In genomic region chr12:99157946-99158345, GRCh38 we compare ENCODE assay signal across 31 cellular contexts.
DNase-seq lines count a peak whose midpoint lies in the region; ATAC-seq and TF ChIP-seq lines count a peak whose summit lies in the region.
"Had no signal": no experiment of that assay in that cellular context is flagged by ENCODE, and none has a peak within 500 bp of the region (broad histone marks: within the 10 kb centered on the region; RNA-seq: fewer than 3 reads in every experiment).

No MANE protein-coding gene starts in this region.

- TF ChIP-seq CTCF in gastroesophageal sphincter (IDR thresholded peaks at IDR 0.05) (no peak), progenitor cell of endocrine pancreas (IDR thresholded peaks at IDR 0.05; ENCODE audit: unreplicated experiment) (no peak)

- DNase-seq in EL (peak; percentile 38), LHCN-M2 (ENCODE audit: low read depth) (peak; percentile 73), astrocyte of the hippocampus (ENCODE audit: low read depth, low spot score) (peak; percentile 85), kidney glomerular epithelial cell (lab: John Stamatoyannopoulos, UW) (peak; percentile 47), NCI-H446 (lab: John Stamatoyannopoulos, UW) (no peak), progenitor cell of endocrine pancreas (ENCODE audit: low spot score, unreplicated experiment) (no peak)
- DNase-seq: activated CD4-positive, alpha-beta memory T cell treated with anti-CD3 and anti-CD28 coated beads, Interleukin-2, amount 10 ng/mL, durations not matched to agents 7 days and 5 days; activated CD4-positive, alpha-beta T cell treated with anti-CD3 and anti-CD28 coated beads for 1 hour; activated CD8-positive, alpha-beta memory T cell treated with anti-CD3 and anti-CD28 coated beads, Interleukin-2, amount 50 U/mL, for 4 hours; activated naive CD4-positive, alpha-beta T cell treated with anti-CD3 and anti-CD28 coated beads, Interleukin-2, amount 10 ng/mL, durations not matched to agents 7 days and 5 days; adrenal gland; effector CD8-positive, alpha-beta T cell; foreskin fibroblast; H7; heart left ventricle; Karpas-422; naive B cell; NCI-H146; NCI-H510A; sigmoid colon; substantia nigra; T-helper 17 cell had no signal

- no peak for ATAC-seq in gastroesophageal sphincter
- ATAC-seq in HG02870 (IDR thresholded peaks at IDR 0.05; ENCODE audit: unreplicated experiment): no peak
- ATAC-seq: heart left ventricle; stimulated activated effector memory CD8-positive, alpha-beta T cell treated with anti-CD3 and anti-CD28 coated beads, Interleukin-12 subunit alpha, Interleukin-12 subunit beta, amount 100 ng/mL, for 72 hours; T-helper 17 cell had no signal

- H3K9me3 Mint-ChIP-seq in progenitor cell of endocrine pancreas (ENCODE audit: low read depth): peaks cover 12% of the 10 kb centered on the region
- H3K9me3 Mint-ChIP-seq: activated CD4-positive, alpha-beta memory T cell treated with anti-CD3 and anti-CD28 coated beads, Interleukin-2, amount 10 ng/mL, durations not matched to agents 7 days and 5 days had no signal

- no peak overlapping the region for H3K4me3 ChIP-seq in gastroesophageal sphincter
- H3K4me3 ChIP-seq: adrenal gland, BLaER1, breast epithelium, heart left ventricle, prostate gland, sigmoid colon had no signal

- H3K27me3 Mint-ChIP-seq in progenitor cell of endocrine pancreas: no peaks in the 10 kb centered on the region
- H3K27me3 Mint-ChIP-seq: activated CD4-positive, alpha-beta memory T cell treated with anti-CD3 and anti-CD28 coated beads, Interleukin-2, amount 10 ng/mL, durations not matched to agents 7 days and 5 days; activated naive CD4-positive, alpha-beta T cell treated with anti-CD3 and anti-CD28 coated beads, Interleukin-2, amount 10 ng/mL, durations not matched to agents 7 days and 5 days; T-helper 17 cell had no signal

- no peaks in the 10 kb centered on the region for H3K36me3 ChIP-seq in gastroesophageal sphincter
- H3K36me3 ChIP-seq: adrenal gland, breast epithelium, heart left ventricle, neutrophil, prostate gland, sigmoid colon had no signal

- peaks cover 0 to 9% (median 0%) of the 10 kb centered on the region in 3 donors for H3K9me3 ChIP-seq in gastroesophageal sphincter
- H3K9me3 ChIP-seq: adrenal gland, neutrophil, prostate gland had no signal

- H3K4me1 Mint-ChIP-seq in progenitor cell of endocrine pancreas (ENCODE audit: low read depth): peaks cover 15% of the 10 kb centered on the region
- H3K4me1 Mint-ChIP-seq: activated CD4-positive, alpha-beta memory T cell treated with anti-CD3 and anti-CD28 coated beads, Interleukin-2, amount 10 ng/mL, durations not matched to agents 7 days and 5 days; activated naive CD4-positive, alpha-beta T cell treated with anti-CD3 and anti-CD28 coated beads, Interleukin-2, amount 10 ng/mL, durations not matched to agents 7 days and 5 days; naive B cell; stimulated activated effector memory CD8-positive, alpha-beta T cell treated with anti-CD3 and anti-CD28 coated beads, Interleukin-12 subunit alpha, Interleukin-12 subunit beta, amount 100 ng/mL, for 72 hours; T-helper 17 cell had no signal

- H3K4me3 Mint-ChIP-seq in progenitor cell of endocrine pancreas (ENCODE audit: low read depth): no peak overlapping the region
- H3K4me3 Mint-ChIP-seq: activated CD4-positive, alpha-beta memory T cell treated with anti-CD3 and anti-CD28 coated beads, Interleukin-2, amount 10 ng/mL, durations not matched to agents 7 days and 5 days; activated naive CD4-positive, alpha-beta T cell treated with anti-CD3 and anti-CD28 coated beads, Interleukin-2, amount 10 ng/mL, durations not matched to agents 7 days and 5 days; mesothelial cell of epicardium; naive B cell; stimulated activated effector memory CD8-positive, alpha-beta T cell treated with anti-CD3 and anti-CD28 coated beads, Interleukin-12 subunit alpha, Interleukin-12 subunit beta, amount 100 ng/mL, for 72 hours; T-helper 17 cell had no signal

- no peaks in the 10 kb centered on the region for H3K36me3 Mint-ChIP-seq in progenitor cell of endocrine pancreas (ENCODE audit: insufficient read depth)
- H3K36me3 Mint-ChIP-seq: activated naive CD4-positive, alpha-beta T cell treated with anti-CD3 and anti-CD28 coated beads, Interleukin-2, amount 10 ng/mL, durations not matched to agents 7 days and 5 days; mesothelial cell of epicardium; naive B cell; stimulated activated effector memory CD8-positive, alpha-beta T cell treated with anti-CD3 and anti-CD28 coated beads, Interleukin-12 subunit alpha, Interleukin-12 subunit beta, amount 100 ng/mL, for 72 hours had no signal

- TF ChIP-seq EP300 in gastroesophageal sphincter (IDR thresholded peaks at IDR 0.05): no peak

- no peaks in the 10 kb centered on the region for H3K27me3 ChIP-seq in gastroesophageal sphincter
- H3K27me3 ChIP-seq: adrenal gland, BLaER1, breast epithelium, heart left ventricle, neutrophil, sigmoid colon had no signal

- H3K27ac ChIP-seq in gastroesophageal sphincter: no peak overlapping the region
- H3K27ac ChIP-seq: adrenal gland, BLaER1, breast epithelium, epithelial cell of prostate, heart left ventricle, neutrophil, prostate gland, sigmoid colon had no signal

- no peak overlapping the region for H3K27ac Mint-ChIP-seq in progenitor cell of endocrine pancreas
- H3K27ac Mint-ChIP-seq: activated CD4-positive, alpha-beta memory T cell treated with anti-CD3 and anti-CD28 coated beads, Interleukin-2, amount 10 ng/mL, durations not matched to agents 7 days and 5 days; activated naive CD4-positive, alpha-beta T cell treated with anti-CD3 and anti-CD28 coated beads, Interleukin-2, amount 10 ng/mL, durations not matched to agents 7 days and 5 days; mesothelial cell of epicardium; naive B cell; stimulated activated effector memory CD8-positive, alpha-beta T cell treated with anti-CD3 and anti-CD28 coated beads, Interleukin-12 subunit alpha, Interleukin-12 subunit beta, amount 100 ng/mL, for 72 hours; T-helper 17 cell had no signal

- WGBS in gastroesophageal sphincter (ENCODE audit: low coverage in 1 of 2), 2 donors: 100% methylated on average over 1 of the region's 1 CpG

- TF ChIP-seq POLR2A in gastroesophageal sphincter (IDR thresholded peaks at IDR 0.05): no peak

- H3K4me1 ChIP-seq in gastroesophageal sphincter: no peaks in the 10 kb centered on the region
- H3K4me1 ChIP-seq: adrenal gland, BLaER1, breast epithelium, heart left ventricle, prostate gland had no signal

Comparison
In these comparisons a context has a peak if more than half of its experiments do, and no peak if none do; other contexts are left out.
1. DNase-seq: peak in EL (single experiment), LHCN-M2 (single experiment), astrocyte of the hippocampus (single experiment) and kidney glomerular epithelial cell (single experiment); none in NCI-H446 (0 of 2) and progenitor cell of endocrine pancreas (single experiment).